ENCODE assay signal across 14 cellular contexts in the genomic region with DNA sequence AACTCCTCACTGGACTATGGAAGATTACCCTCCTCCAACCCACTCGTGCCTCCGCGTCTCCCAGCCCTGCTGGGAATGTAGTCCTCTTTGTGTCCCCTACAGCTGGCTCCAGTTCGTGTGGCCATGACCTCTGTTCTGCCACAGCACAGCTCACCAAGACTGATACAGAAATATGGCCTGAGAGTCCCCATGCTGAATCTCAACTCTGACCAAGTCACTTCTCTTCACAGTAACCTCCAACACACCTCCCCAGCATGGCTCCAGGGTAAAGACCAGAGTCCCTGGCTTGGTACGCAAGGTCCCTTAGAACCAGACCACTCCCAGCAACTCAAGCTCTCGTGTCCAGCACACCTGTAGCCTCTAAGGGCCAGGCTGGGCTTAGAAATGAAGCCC. TPM values are rescaled to one million over a fixed set of nuclear protein-coding genes. Genes with fewer than 3 reads are reported as not detected.
DNase-seq lines count a peak whose midpoint lies in the region; ATAC-seq, FAIRE-seq and TF ChIP-seq lines count a peak whose summit lies in the region.
"Had no signal": no experiment of that assay in that cellular context is flagged by ENCODE, and none has a peak within 500 bp of the region (broad histone marks: within the 10 kb centered on the region; RNA-seq: fewer than 3 reads in every experiment).

No MANE protein-coding gene starts in this region.

- BruUV-seq in PC-9 (replicated peaks; lab: Mats Ljungman, UMichigan), result no TSS peak

- TF ChIP-seq POLR2A in A549 (IDR thresholded peaks at IDR 0.05; ENCODE audit: low read length) (no peak), gastroesophageal sphincter (IDR thresholded peaks at IDR 0.05) (no peak)

- POLR2A ChIA-PET in A549 (lab: Yijun Ruan, JAX) (no interaction called here), PC-9 (lab: Charles Lee; ENCODE audit: unreplicated experiment) (interaction anchor here (0.8 kb wide), 1 partner anchor 250 kb away, joined by 3 read pairs; the partner anchor contains the start of gene PRKAR2A)

- H3K4me3 ChIP-seq in A549 (no peak overlapping the region), PC-9 (no peak overlapping the region), gastroesophageal sphincter (no peak overlapping the region), trophoblast cell (ENCODE audit: low read depth, low read length) (no peak overlapping the region)

- CTCF ChIA-PET in A549 (lab: Yijun Ruan, JAX) (interaction anchor here (0.8 to 4.6 kb wide), 7 partner anchors 13 to 59 kb away, joined by 3 to 19 read pairs (median 5); partner anchors contain the start of genes SLC26A6, UCN2 and UQCRC1), PC-9 (lab: Charles Lee) (no interaction called here)

- H3K4me2 ChIP-seq in A549, result peak overlapping the region; percentile 96
- H3K4me2 ChIP-seq in PC-9, result peak overlapping the region; percentile 41
- no peak overlapping the region for H3K4me2 ChIP-seq in trophoblast cell (ENCODE audit: low read length)

- no peaks in the 10 kb centered on the region for H3K9me2 ChIP-seq in PC-9 (ENCODE audit: insufficient read depth)

- H3K79me2 ChIP-seq in PC-9 (ENCODE audit: low read depth) (peaks cover 16% of the 10 kb centered on the region), trophoblast cell (ENCODE audit: control insufficient read depth, insufficient read depth, low read length, poor library complexity) (peaks cover 14% of the 10 kb centered on the region)

- WGBS in A549 (ENCODE audit: missing lambda C conversion rate), result 95% methylated on average over 6 of the region's 6 CpGs
- WGBS in gastroesophageal sphincter (ENCODE audit: low coverage in 1 of 2), 2 donors, result 68% methylated on average over 3 of the region's 6 CpGs; no CpG with 5 or more reads in 1 of the 2 donors
- no CpG with 5 or more reads among the region's 6 CpGs for WGBS in trophoblast cell (ENCODE audit: extremely low coverage, insufficient coverage, insufficient read length)

- peaks cover 42% of the 10 kb centered on the region for H3K79me1 ChIP-seq in trophoblast cell (ENCODE audit: low read length)

- no peak overlapping the region for H3K23ac ChIP-seq in trophoblast cell (ENCODE audit: low read length)

- H3K18ac ChIP-seq in trophoblast cell (ENCODE audit: low read length), result peak overlapping the region; percentile 83

- peak overlapping the region; percentile 71 for H4K8ac ChIP-seq in trophoblast cell (ENCODE audit: low read depth, low read length)

- H3K4ac ChIP-seq in trophoblast cell (ENCODE audit: low read depth, low read length), result peak overlapping the region; percentile 46

- TF ChIP-seq CTCF in A549 (IDR thresholded peaks at IDR 0.05), result no peak
- no peak for TF ChIP-seq CTCF in PC-9 (conservative IDR thresholded peaks at IDR 0.05)
- no peak for TF ChIP-seq CTCF in gastroesophageal sphincter (IDR thresholded peaks at IDR 0.05)
- no peak for TF ChIP-seq CTCF in GM10266 (IDR thresholded peaks at IDR 0.05; ENCODE audit: control insufficient read depth, insufficient read depth, low read depth, missing control alignments)

- H2AK5ac ChIP-seq in trophoblast cell (ENCODE audit: low read length), result peak overlapping the region; percentile 91

- H3K27me3 ChIP-seq in PC-9 (ENCODE audit: insufficient read depth, low read depth) (no peaks in the 10 kb centered on the region), gastroesophageal sphincter (peaks cover 30% of the 10 kb centered on the region), trophoblast cell (ENCODE audit: insufficient read depth, low read length) (no peaks in the 10 kb centered on the region)

- peak overlapping the region; percentile 88 for H2BK120ac ChIP-seq in trophoblast cell (ENCODE audit: insufficient read depth, low read length, poor library complexity)

- H4K20me1 ChIP-seq in PC-9 (ENCODE audit: insufficient read depth), result no peaks in the 10 kb centered on the region

- peak overlapping the region; percentile 84 for H2BK12ac ChIP-seq in trophoblast cell (ENCODE audit: low read length)

- H3K14ac ChIP-seq in trophoblast cell (ENCODE audit: low read length), result peak overlapping the region; percentile 86

- H3F3A ChIP-seq in PC-9 (ENCODE audit: insufficient read depth, low read depth), result peaks cover 36% of the 10 kb centered on the region

- no peak for TF ChIP-seq EP300 in A549 (IDR thresholded peaks at IDR 0.05)
- TF ChIP-seq EP300 in gastroesophageal sphincter (IDR thresholded peaks at IDR 0.05), result no peak

- H3K27ac ChIP-seq in A549, result peak overlapping the region; percentile 99 to 100
- no peak overlapping the region; the same call in 1 of the 2 replicates for H3K27ac ChIP-seq in PC-9
- H3K27ac ChIP-seq in gastroesophageal sphincter, result peak overlapping the region in 3 of 4 donors; percentile 74 to 89 (median 83)
- peak overlapping the region; percentile 93 for H3K27ac ChIP-seq in trophoblast cell (ENCODE audit: low read depth, low read length)

- peak overlapping the region; percentile 45 for H4K12ac ChIP-seq in trophoblast cell (ENCODE audit: low read depth, low read length)

- H3K9ac ChIP-seq in trophoblast cell (ENCODE audit: low read length), result no peak overlapping the region

- ATAC-seq in A549 (no peak), gastroesophageal sphincter (no peak), HG02970 (IDR thresholded peaks at IDR 0.05; ENCODE audit: low FRiP score, unreplicated experiment) (no peak), HG03565 (IDR thresholded peaks at IDR 0.05; ENCODE audit: unreplicated experiment) (no peak)

- H3K36me3 ChIP-seq in PC-9 (ENCODE audit: low read depth) (no peaks in the 10 kb centered on the region), gastroesophageal sphincter (peaks cover 0 to 52% of the 10 kb centered on the region in 2 donors), trophoblast cell (ENCODE audit: control insufficient read depth in 1 of 2, insufficient read depth in 2 of 2, low read length in 2 of 2) (peaks cover 48 to 50% of the 10 kb centered on the region in 2 experiments)

- H2AFZ ChIP-seq in PC-9, result no peak overlapping the region
- H2AFZ ChIP-seq in trophoblast cell (ENCODE audit: insufficient read depth, low read length, poor library complexity), result peak overlapping the region; percentile 33

- intact Hi-C loops in PC-9 (cut with micrococcal nuclease; ENCODE audit: unreplicated experiment), result loop anchor here (5.0 kb wide), 2 partner anchors 65 to 130 kb away; partner anchors contain the start of gene CELSR3

- FAIRE-seq in A549 (lab: Jason Lieb, UNC), result no peak

- peak overlapping the region; percentile 79 for H4K91ac ChIP-seq in trophoblast cell (ENCODE audit: low read depth, low read length)

- DNase-seq in A549 (ENCODE audit: low read depth in 1 of 2, low spot score in 1 of 2), result no peak
- DNase-seq in PC-9, result no peak
- peak in 1 of 2 donors; percentile 32 for DNase-seq in trophoblast cell
- no peak for DNase-seq in cerebellum (ENCODE audit: low spot score)
- no peak for DNase-seq in GM10266 (ENCODE audit: extremely low spot score)
- DNase-seq: activated B cell treated with CpG ODN at 0.5 μM for 24 hours, HCEC 1CT, NCI-H2227 treated with DMSO at 0.1 percent for 48 hours, RPMI8226 had no signal

- H2BK5ac ChIP-seq in trophoblast cell (ENCODE audit: low read depth, low read length, poor library complexity), result peak overlapping the region; percentile 87

- TF ChIP-seq RAD21 in A549 (conservative IDR thresholded peaks at IDR 0.05 in 1 of 2, IDR thresholded peaks at IDR 0.05 in 1 of 2), result no peak

- peaks cover 57% of the 10 kb centered on the region for H3K4me1 ChIP-seq in A549
- H3K4me1 ChIP-seq in PC-9 (replicated peaks; ENCODE audit: insufficient read depth), result peaks cover 53% of the 10 kb centered on the region
- peaks cover 0 to 42% (median 32%) of the 10 kb centered on the region in 3 donors for H3K4me1 ChIP-seq in gastroesophageal sphincter
- H3K4me1 ChIP-seq in trophoblast cell (ENCODE audit: control insufficient read depth in 1 of 2, insufficient read depth in 2 of 2, low read length in 2 of 2), result peaks cover 52 to 55% of the 10 kb centered on the region in 2 experiments

- no peaks in the 10 kb centered on the region for H3K9me3 ChIP-seq in A549
- no peaks in the 10 kb centered on the region for H3K9me3 ChIP-seq in PC-9 (ENCODE audit: insufficient read depth, low read depth)
- no peaks in the 10 kb centered on the region for H3K9me3 ChIP-seq in gastroesophageal sphincter
- no peaks in the 10 kb centered on the region for H3K9me3 ChIP-seq in trophoblast cell (ENCODE audit: insufficient read depth, low read depth, low read length)

RNA-seq across cellular contexts. Expression of gene COL7A1, which starts 2.3 kb away (rescaled TPM):
- 36.5 and 63.0 TPM in 2 replicates for polyA plus RNA-seq in A549 (2011; rRNA removed)
- 82.2 and 86.3 TPM in 2 replicates for polyA plus RNA-seq in A549 (2012; cell fraction: cytosol; rRNA removed)
- 979 and 1,138 TPM in 2 replicates for polyA plus RNA-seq in A549 (2012; cell fraction: nucleus; rRNA removed)
- polyA plus RNA-seq in A549 (2017; fragmentation: RNase III; extraction: RNeasy Plus Mini Kit Qiagen cat#74134 plus additional on column Dnase treatment), result 213 to 273 TPM (median 240 TPM) in 3 replicates
- 53.1 and 64.3 TPM in 2 replicates for polyA minus RNA-seq in A549 (2011; rRNA and poly(A)+ RNA removed)
- total RNA-seq in PC-9 (2021), result 91.2 and 151 TPM in 2 replicates
- total RNA-seq in gastroesophageal sphincter, result 1 to 10 TPM; 1.7 to 3.9 (median 1.9) TPM
- 23.1 and 26.0 TPM in 2 replicates for polyA plus RNA-seq in trophoblast cell (2013)
- total RNA-seq in cerebellum, result 5.8 TPM

RNA-seq across cellular contexts. Expression of gene UQCRC1, which starts 12.0 kb away (rescaled TPM):
- polyA plus RNA-seq in A549 (2011; rRNA removed) (279 and 338 TPM in 2 replicates), A549 (2017; fragmentation: RNase III; extraction: RNeasy Plus Mini Kit Qiagen cat#74134 plus additional on column Dnase treatment) (233 to 256 TPM (median 254 TPM) in 3 replicates)
- polyA plus RNA-seq in A549 (2012; cell fraction: cytosol; rRNA removed), result 390 and 409 TPM in 2 replicates
- 488 and 556 TPM in 2 replicates for polyA plus RNA-seq in A549 (2012; cell fraction: nucleus; rRNA removed)
- polyA minus RNA-seq in A549 (2011; rRNA and poly(A)+ RNA removed), result 677 and 753 TPM in 2 replicates
- total RNA-seq in PC-9 (2021) (255 and 264 TPM in 2 replicates), gastroesophageal sphincter (100 to 1,000 TPM; 195 to 346 (median 302) TPM), cerebellum (122 TPM)
- polyA plus RNA-seq in trophoblast cell (2013), result 164 and 166 TPM in 2 replicates

RNA-seq across cellular contexts. Expression of gene TMEM89, which starts 24.2 kb away (rescaled TPM):
- polyA plus RNA-seq in A549 (2011; rRNA removed), result not detected in 2 replicates
- polyA plus RNA-seq in A549 (2012; cell fraction: cytosol; rRNA removed), result 0.12 and 0.19 TPM in 2 replicates
- polyA plus RNA-seq in A549 (2012; cell fraction: nucleus; rRNA removed), result 1.0 and 2.2 TPM in 2 replicates
- 0.21 TPM in 1 of 3 replicates, not detected in the others for polyA plus RNA-seq in A549 (2017; fragmentation: RNase III; extraction: RNeasy Plus Mini Kit Qiagen cat#74134 plus additional on column Dnase treatment)
- polyA minus RNA-seq in A549 (2011; rRNA and poly(A)+ RNA removed), result not detected in 2 replicates
- total RNA-seq in PC-9 (2021), result not detected in 2 replicates
- total RNA-seq in gastroesophageal sphincter, result not detected
- not detected in 2 replicates for polyA plus RNA-seq in trophoblast cell (2013)
- total RNA-seq in cerebellum, result not detected
- total RNA-seq: activated B cell treated with CpG ODN at 0.5 μM for 24 hours, M059J had no signal
- polyA plus RNA-seq: BJ had no signal

RNA-seq across cellular contexts. Expression of gene UCN2, which starts 33.8 kb away (rescaled TPM):
- 4.0 and 7.2 TPM in 2 replicates for polyA plus RNA-seq in A549 (2011; rRNA removed)
- polyA plus RNA-seq in A549 (2012; cell fraction: cytosol; rRNA removed), result 5.5 and 7.5 TPM in 2 replicates
- polyA plus RNA-seq in A549 (2012; cell fraction: nucleus; rRNA removed), result 78.7 and 80.5 TPM in 2 replicates
- 14.1 to 15.9 TPM (median 15.6 TPM) in 3 replicates for polyA plus RNA-seq in A549 (2017; fragmentation: RNase III; extraction: RNeasy Plus Mini Kit Qiagen cat#74134 plus additional on column Dnase treatment)
- polyA minus RNA-seq in A549 (2011; rRNA and poly(A)+ RNA removed), result 2.9 and 4.6 TPM in 2 replicates
- total RNA-seq in PC-9 (2021), result 2.8 and 4.2 TPM in 2 replicates
- total RNA-seq in gastroesophageal sphincter, result under 1 TPM in 1 of 4 donors, not detected in 3; 0.19 TPM
- 1.4 and 1.7 TPM in 2 replicates for polyA plus RNA-seq in trophoblast cell (2013)
- total RNA-seq in cerebellum, result 0.27 TPM
- total RNA-seq: activated B cell treated with CpG ODN at 0.5 μM for 24 hours had no signal

RNA-seq across cellular contexts. Expression of gene SLC26A6, which starts 37.9 kb away (rescaled TPM):
- polyA plus RNA-seq in A549 (2011; rRNA removed), result 12.5 and 12.7 TPM in 2 replicates
- 17.4 and 20.3 TPM in 2 replicates for polyA plus RNA-seq in A549 (2012; cell fraction: cytosol; rRNA removed)
- polyA plus RNA-seq in A549 (2012; cell fraction: nucleus; rRNA removed), result 135 and 159 TPM in 2 replicates
- polyA plus RNA-seq in A549 (2017; fragmentation: RNase III; extraction: RNeasy Plus Mini Kit Qiagen cat#74134 plus additional on column Dnase treatment), result 20.0 to 25.5 TPM (median 23.2 TPM) in 3 replicates
- polyA minus RNA-seq in A549 (2011; rRNA and poly(A)+ RNA removed), result 21.9 and 24.3 TPM in 2 replicates
- 16.5 and 18.7 TPM in 2 replicates for total RNA-seq in PC-9 (2021)
- total RNA-seq in gastroesophageal sphincter, result 10 to 100 TPM in 2 of 4 donors, 1 to 10 TPM in 2; 7.4 to 21.8 (median 10.7) TPM
- 27.3 and 27.9 TPM in 2 replicates for polyA plus RNA-seq in trophoblast cell (2013)
- total RNA-seq in cerebellum, result 7.4 TPM

Comparison
In these comparisons a context has a peak if more than half of its experiments do, and no peak if none do; other contexts are left out.
1. RNA of gene COL7A1, which starts 2.3 kb away (total RNA-seq): 91.2 to 151 TPM in PC-9; 5.8 TPM in cerebellum (single experiment) and 1.7 to 3.9 TPM in gastroesophageal sphincter; every median in the first group is over 10 times any median in the second.